8 cellular contexts compared by ENCODE assay signal in genomic region chr11:10305964-10306918, GRCh38. TPM values are rescaled to one million over a fixed set of nuclear protein-coding genes. Genes with fewer than 3 reads are reported as not detected.
DNase-seq lines count a peak whose midpoint lies in the region; ATAC-seq and TF ChIP-seq lines count a peak whose summit lies in the region.

No MANE protein-coding gene starts in this region.

- H3K27ac Mint-ChIP-seq in endothelial cell (ENCODE audit: unreplicated experiment) (peak overlapping the region; percentile 90), naive B cell (peak overlapping the region in 2 of 6 donors; percentile 44 to 65)

- CTCF ChIA-PET in RWPE1 (lab: Yijun Ruan, JAX): interaction anchor here (0.8 kb wide), 1 partner anchor 60 kb away, joined by 5 read pairs; no protein-coding TSS in a partner anchor

- POLR2A ChIA-PET in RWPE1 (lab: Yijun Ruan, JAX; ENCODE audit: low non-redundant PET): interaction anchor here (1.8 kb wide), 1 partner anchor 733 kb away, joined by 4 read pairs; the partner anchor contains the start of gene WEE1

- H3K4me3 Mint-ChIP-seq in endothelial cell (ENCODE audit: unreplicated experiment) (peak overlapping the region; percentile 95), naive B cell (peak overlapping the region; percentile 76 to 100 (median 95))

- peak; percentile 39 for DNase-seq in NCI-H345 (lab: John Stamatoyannopoulos, UW)
- no peak for DNase-seq in NCI-H345 treated with DMSO at 0.1 percent for 48 hours (lab: John Stamatoyannopoulos, UW; ENCODE audit: unreplicated experiment)
- DNase-seq in RWPE1 (ENCODE audit: low spot score): peak; percentile 54
- DNase-seq in endothelial cell (ENCODE audit: low spot score): peak; percentile 26
- peak; percentile 14 for DNase-seq in naive B cell
- DNase-seq in kidney glomerular epithelial cell (lab: John Stamatoyannopoulos, UW): no peak
- DNase-seq in NCI-H1048 (lab: John Stamatoyannopoulos, UW): no peak
- DNase-seq in NK-92 (lab: John Stamatoyannopoulos, UW; ENCODE audit: unreplicated experiment): no peak

- H3K27ac ChIP-seq in RWPE1: peak overlapping the region; percentile 94

- peaks cover 21% of the 10 kb centered on the region for H3K27me3 Mint-ChIP-seq in endothelial cell (ENCODE audit: unreplicated experiment)
- H3K27me3 Mint-ChIP-seq in naive B cell: peaks cover 6 to 25% (median 16%) of the 10 kb centered on the region in 3 donors

- no peak for ATAC-seq in naive B cell (ENCODE audit: low read depth in 2 of 2)

- no peaks in the 10 kb centered on the region for H3K9me3 Mint-ChIP-seq in endothelial cell (ENCODE audit: unreplicated experiment)
- H3K9me3 Mint-ChIP-seq in naive B cell: no peaks in the 10 kb centered on the region

- TF ChIP-seq CTCF in RWPE1 (conservative IDR thresholded peaks at IDR 0.05; ENCODE audit: low read depth): no peak
- TF ChIP-seq CTCF in endothelial cell (IDR thresholded peaks at IDR 0.05; ENCODE audit: unreplicated experiment): no peak

- H3K4me1 Mint-ChIP-seq in endothelial cell (ENCODE audit: unreplicated experiment) (peaks cover 36% of the 10 kb centered on the region), naive B cell (peaks cover 42 to 63% (median 48%) of the 10 kb centered on the region in 3 donors)

- peaks cover 18% of the 10 kb centered on the region for H3K36me3 Mint-ChIP-seq in endothelial cell (ENCODE audit: low read depth, unreplicated experiment)
- no peaks in the 10 kb centered on the region for H3K36me3 Mint-ChIP-seq in naive B cell

RNA-seq across cellular contexts. Expression of gene ADM, which starts 1.4 kb away (rescaled TPM):
- total RNA-seq in endothelial cell (ENCODE audit: unreplicated experiment): 78.3 TPM
- 1 to 10 TPM in 1 of 6 donors, under 1 TPM in 1, not detected in 4; 0.19 to 1.9 TPM for polyA plus RNA-seq in naive B cell (ENCODE audit: low read depth in 6 of 6)

RNA-seq across cellular contexts. Expression of gene SBF2, which starts 12.2 kb away (rescaled TPM):
- 40.8 TPM for total RNA-seq in endothelial cell (ENCODE audit: unreplicated experiment)
- polyA plus RNA-seq in naive B cell (ENCODE audit: low read depth in 6 of 6): 1 to 10 TPM; 2.4 to 8.5 (median 3.1) TPM

Comparison
In these comparisons a context has a peak if more than half of its experiments do, and no peak if none do; other contexts are left out.
1. DNase-seq: peak in NCI-H345 (single experiment), RWPE1 (single experiment), endothelial cell (single experiment) and naive B cell (single experiment); none in NCI-H345 treated with DMSO at 0.1 percent for 48 hours (single experiment), kidney glomerular epithelial cell (single experiment), NCI-H1048 (single experiment) and NK-92 (single experiment).